34 cellular contexts compared by ENCODE assay signal in genomic region chr2:204725693-204726092, GRCh38.
"Had no signal": no experiment of that assay in that cellular context is flagged by ENCODE, and none has a peak within 500 bp of the region (broad histone marks: within the 10 kb centered on the region; RNA-seq: fewer than 3 reads in every experiment).

No MANE protein-coding gene starts in this region.

- H3K9ac ChIP-seq: KMS-11 had no signal

- H3K27me3 ChIP-seq: MG63 had no signal

- DNase-seq: Karpas-422, Kasumi-1, MG63, MM.1S, MV-4-11, NCI-H1048, NCI-H1092, NCI-H1092 treated with DMSO at 0.1 percent for 48 hours, NCI-H1105, NCI-H1105 treated with DMSO at 0.1 percent for 48 hours, NCI-H1417, NCI-H1417 treated with DMSO at 0.1 percent for 48 hours, NCI-H1436, NCI-H1436 treated with DMSO at 0.1 percent for 48 hours, NCI-H146, NCI-H1694, NCI-H1694 treated with DMSO at 0.1 percent for 48 hours, NCI-H187, NCI-H187 treated with DMSO at 0.1 percent for 48 hours, NCI-H1930, NCI-H2029, NCI-H2029 treated with DMSO at 0.1 percent for 48 hours, NCI-H2081, NCI-H2081 treated with DMSO at 0.1 percent for 48 hours, NCI-H2107, NCI-H2171, NCI-H2171 treated with DMSO at 0.1 percent for 48 hours, NCI-H2227 treated with DMSO at 0.1 percent for 48 hours, NCI-H226, NCI-H345, NCI-H446, NCI-H446 treated with DMSO at 0.1 percent for 48 hours, NCI-H510A had no signal

- H3K4me3 ChIP-seq: MG63 had no signal

- H3K27ac ChIP-seq: KMS-11 had no signal

- H3K36me3 ChIP-seq: MG63 had no signal

- H3K9me3 ChIP-seq: MG63 had no signal

- H3K4me2 ChIP-seq: KMS-11 had no signal
